8 cellular contexts compared by ENCODE assay signal in the genomic region with DNA sequence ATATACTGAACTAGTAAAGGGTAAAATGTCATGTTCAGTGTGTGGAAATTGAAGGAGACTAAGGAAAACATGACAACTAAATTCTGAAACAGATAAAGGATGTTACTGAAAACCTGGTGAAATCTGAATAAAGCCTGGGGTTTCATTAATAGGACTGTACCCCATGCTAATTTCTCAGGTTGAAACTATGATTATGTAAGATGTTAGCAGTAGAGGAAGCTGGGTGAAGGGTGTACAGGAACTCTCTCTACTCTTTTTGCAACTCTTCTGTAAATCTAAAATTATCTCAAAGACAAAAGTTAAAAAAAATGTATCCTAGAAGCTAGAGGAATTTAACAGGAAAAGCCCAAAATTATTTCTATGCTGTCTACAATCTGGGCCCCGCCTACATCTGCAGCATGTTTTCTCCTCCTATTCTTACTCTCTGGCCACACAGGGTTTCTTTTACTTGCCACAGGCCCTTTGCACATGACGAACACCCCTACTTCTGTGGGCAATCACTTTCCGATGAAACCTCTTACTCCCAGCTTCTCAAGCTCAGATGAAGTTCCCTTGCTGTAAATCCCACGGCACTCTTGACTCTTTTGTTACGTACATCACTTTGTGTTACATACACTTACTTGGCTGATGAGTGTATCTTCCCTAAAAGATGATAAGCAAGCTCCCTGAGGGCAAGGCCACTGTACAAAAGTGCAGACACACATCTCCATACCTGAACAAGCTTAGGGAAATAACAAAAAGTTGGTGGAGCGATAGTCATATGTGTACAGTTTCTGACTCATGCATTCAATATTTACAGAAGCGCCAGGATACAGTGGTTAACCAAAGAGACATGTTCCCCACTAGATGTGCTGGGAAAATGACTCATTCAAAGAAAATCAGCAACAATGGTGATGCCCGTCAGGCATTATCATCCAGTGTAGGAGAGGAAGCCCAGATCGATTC. TPM values are rescaled to one million over a fixed set of nuclear protein-coding genes. Genes with fewer than 3 reads are reported as not detected.
DNase-seq lines count a peak whose midpoint lies in the region; ATAC-seq, FAIRE-seq and TF ChIP-seq lines count a peak whose summit lies in the region.

No MANE protein-coding gene starts in this region.

- no peak for FAIRE-seq in bronchial epithelial cell (lab: Jason Lieb, UNC)

- H3K36me3 ChIP-seq in bronchial epithelial cell (ENCODE audit: control insufficient read depth, insufficient read depth, low read length) = no peaks in the 10 kb centered on the region

- no peak overlapping the region for H3K4me3 ChIP-seq in bronchial epithelial cell (ENCODE audit: low read depth, low read length)

- no peak for TF ChIP-seq CTCF in bronchial epithelial cell (IDR thresholded peaks at IDR 0.05; ENCODE audit: insufficient read depth, low read length, severe bottlenecking)

- no peaks in the 10 kb centered on the region for H3K27me3 ChIP-seq in bronchial epithelial cell (ENCODE audit: control insufficient read depth, insufficient read depth, low read length)

- DNase-seq in activated naive CD4-positive, alpha-beta T cell treated with Interleukin-2 at 50 U/mL for 16 hours = peak; percentile 11
- no peak for DNase-seq in activated naive CD4-positive, alpha-beta T cell (lab: John Stamatoyannopoulos, UW)
- DNase-seq in NCI-H226 = peak; percentile 95
- peak; percentile 83 for DNase-seq in bronchial epithelial cell (ENCODE audit: low read depth)
- DNase-seq in stimulated activated CD8-positive, alpha-beta memory T cell treated with anti-CD3 and anti-CD28 coated beads, Interleukin-4, amount 100 ng/mL, for 48 hours = peak; percentile 32
- DNase-seq in NCI-H526 treated with DMSO at 0.1 percent for 48 hours (lab: John Stamatoyannopoulos, UW) = no peak
- no peak for DNase-seq in activated gamma-delta T cell (lab: John Stamatoyannopoulos, UW)

- no peak for ATAC-seq in HG02623 (IDR thresholded peaks at IDR 0.05; ENCODE audit: unreplicated experiment)

RNA-seq across cellular contexts. Expression of a gene that starts 32.6 kb away (rescaled TPM):
- total RNA-seq in bronchial epithelial cell = under 0.01 TPM in 1 of 2 replicates, not detected in the other

Comparison
In these comparisons a context has a peak if more than half of its experiments do, and no peak if none do; other contexts are left out.
1. DNase-seq: peak in activated naive CD4-positive, alpha-beta T cell treated with Interleukin-2 at 50 U/mL for 16 hours (single experiment), NCI-H226 (single experiment), bronchial epithelial cell (single experiment) and stimulated activated CD8-positive, alpha-beta memory T cell treated with anti-CD3 and anti-CD28 coated beads, Interleukin-4, amount 100 ng/mL, for 48 hours (single experiment); none in activated naive CD4-positive, alpha-beta T cell (0 of 4), NCI-H526 treated with DMSO at 0.1 percent for 48 hours (single experiment) and activated gamma-delta T cell (single experiment).